ENCODE assay signal across 15 cellular contexts in the genomic region with DNA sequence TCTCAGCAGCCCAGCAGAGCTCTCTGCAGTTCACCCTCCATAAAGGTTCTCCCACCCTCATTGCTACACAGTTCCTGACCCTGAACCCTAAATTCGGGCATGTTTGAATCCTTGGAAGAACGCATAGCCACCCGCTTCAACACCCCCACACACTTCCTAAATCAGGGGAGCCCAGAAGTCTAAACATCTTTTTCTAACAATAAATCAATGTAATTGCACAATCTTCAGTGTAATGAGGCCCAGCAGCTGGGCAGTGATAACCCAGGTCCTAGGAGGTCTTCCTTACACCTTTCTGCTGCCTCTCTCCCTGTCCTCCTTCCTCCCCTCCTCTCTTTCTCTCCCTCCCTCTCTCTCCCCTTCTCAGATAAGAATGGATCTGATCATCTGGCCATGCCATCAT.
A peak's percentile ranks its signal among the peaks of the same experiment; 100 is the strongest.
DNase-seq lines count a peak whose midpoint lies in the region; ATAC-seq and TF ChIP-seq lines count a peak whose summit lies in the region.
"Had no signal": no experiment of that assay in that cellular context is flagged by ENCODE, and none has a peak within 500 bp of the region (broad histone marks: within the 10 kb centered on the region; RNA-seq: fewer than 3 reads in every experiment).

No MANE protein-coding gene starts in this region.

- no peak for ATAC-seq in HG03135 (IDR thresholded peaks at IDR 0.05; ENCODE audit: unreplicated experiment)
- ATAC-seq: CD8-positive, alpha-beta T cell had no signal

- no peaks in the 10 kb centered on the region for H3K27me3 ChIP-seq in BLaER1 treated with 17β-estradiol and CSF1 and Interleukin-3, amounts not matched to agents 10 nM and 100 nM
- no peaks in the 10 kb centered on the region for H3K27me3 ChIP-seq in tibial nerve

- TF ChIP-seq CTCF in coronary artery (IDR thresholded peaks at IDR 0.05) (no peak), tibial nerve (IDR thresholded peaks at IDR 0.05) (no peak)

- H3K9ac ChIP-seq in BLaER1 treated with 17β-estradiol and CSF1 and Interleukin-3, amounts not matched to agents 10 nM and 100 nM = no peak overlapping the region

- 70 to 89% methylated on average over 3 of the region's 3 CpGs for WGBS in tibial nerve, 2 donors

- no peaks in the 10 kb centered on the region for H3K36me3 ChIP-seq in BLaER1 treated with 17β-estradiol and CSF1 and Interleukin-3, amounts not matched to agents 10 nM and 100 nM
- no peaks in the 10 kb centered on the region for H3K36me3 ChIP-seq in tibial nerve

- DNase-seq in coronary artery (ENCODE audit: low spot score) (peak; percentile 9), AG20443 (ENCODE audit: low spot score) (no peak), tibial nerve (ENCODE audit: low spot score in 2 of 2) (no peak)
- DNase-seq: 8988T; ACHN; AML-193; Caco-2; Calu3; CD4-positive, alpha-beta T cell; CD8-positive, alpha-beta T cell; DMS79 treated with DMSO at 0.1 percent for 48 hours; GF-D8 had no signal

- H3K27ac ChIP-seq in BLaER1 treated with 17β-estradiol and CSF1 and Interleukin-3, amounts not matched to agents 10 nM and 100 nM = peak overlapping the region in 2 of 11 experiments; percentile 27 to 64; a peak in 2 of 22 replicates
- H3K27ac ChIP-seq in coronary artery (no peak overlapping the region), tibial nerve (no peak overlapping the region)
- H3K27ac ChIP-seq: C4-2B had no signal

- no peaks in the 10 kb centered on the region for H4K20me1 ChIP-seq in BLaER1 treated with 17β-estradiol and CSF1 and Interleukin-3, amounts not matched to agents 10 nM and 100 nM

- TF ChIP-seq EP300 in tibial nerve (IDR thresholded peaks at IDR 0.05) = no peak

- H3K4me1 ChIP-seq in BLaER1 treated with 17β-estradiol and CSF1 and Interleukin-3, amounts not matched to agents 10 nM and 100 nM = peaks cover 20 to 65% (median 41%) of the 10 kb centered on the region in 10 experiments
- H3K4me1 ChIP-seq in tibial nerve = no peaks in the 10 kb centered on the region
- H3K4me1 ChIP-seq: Caco-2 had no signal

- no peak for TF ChIP-seq POLR2A in tibial nerve (IDR thresholded peaks at IDR 0.05)

- 0 out of 22 replicates have a peak, but pooled peaks cover 0 to 4% (median 0%) of the 10 kb centered on the region in 11 experiments for H3K9me3 ChIP-seq in BLaER1 treated with 17β-estradiol and CSF1 and Interleukin-3, amounts not matched to agents 10 nM and 100 nM (replicated peaks in 1 of 11)
- no peaks in the 10 kb centered on the region for H3K9me3 ChIP-seq in tibial nerve
- H3K9me3 ChIP-seq: Caco-2 had no signal

- H3K4me3 ChIP-seq in BLaER1 treated with 17β-estradiol and CSF1 and Interleukin-3, amounts not matched to agents 10 nM and 100 nM = no peak overlapping the region
- H3K4me3 ChIP-seq in coronary artery = no peak overlapping the region
- H3K4me3 ChIP-seq in tibial nerve = no peak overlapping the region

- peak overlapping the region in 8 of 11 experiments; percentile 10 to 82 (median 64); a peak in 10 of 22 replicates for H3K4me2 ChIP-seq in BLaER1 treated with 17β-estradiol and CSF1 and Interleukin-3, amounts not matched to agents 10 nM and 100 nM
